1 cellular context compared by ENCODE assay signal in the genomic region with DNA sequence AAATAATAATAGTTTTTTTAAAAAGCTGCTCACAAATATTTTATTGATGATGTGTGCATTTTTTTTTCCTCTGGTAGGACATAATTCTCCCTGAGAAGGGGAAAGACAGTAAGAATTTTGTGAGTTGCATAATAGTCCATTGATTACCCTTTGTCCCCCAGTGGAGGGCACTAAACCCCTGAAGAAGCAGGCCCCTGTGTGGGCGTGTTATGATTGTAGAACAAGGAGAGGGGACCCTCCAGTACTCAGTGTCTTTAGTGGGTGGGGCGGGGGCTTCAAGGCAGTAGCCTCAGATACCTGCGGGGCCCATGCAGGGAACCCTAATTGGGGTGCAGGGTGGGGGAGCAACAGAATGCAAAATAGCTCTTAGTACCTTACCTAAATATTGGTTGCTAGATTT. TPM values are rescaled to one million over a fixed set of nuclear protein-coding genes. Genes with fewer than 3 reads are reported as not detected.
"Had no signal": no experiment of that assay in that cellular context is flagged by ENCODE, and none has a peak within 500 bp of the region (broad histone marks: within the 10 kb centered on the region; RNA-seq: fewer than 3 reads in every experiment).

No MANE protein-coding gene starts in this region.

RNA-seq across cellular contexts. Expression of a gene that starts 57.4 kb away (rescaled TPM):
- total RNA-seq: GM12878 had no signal
- polyA plus RNA-seq: GM12878 had no signal
